28 cellular contexts compared by ENCODE assay signal in the genomic region with DNA sequence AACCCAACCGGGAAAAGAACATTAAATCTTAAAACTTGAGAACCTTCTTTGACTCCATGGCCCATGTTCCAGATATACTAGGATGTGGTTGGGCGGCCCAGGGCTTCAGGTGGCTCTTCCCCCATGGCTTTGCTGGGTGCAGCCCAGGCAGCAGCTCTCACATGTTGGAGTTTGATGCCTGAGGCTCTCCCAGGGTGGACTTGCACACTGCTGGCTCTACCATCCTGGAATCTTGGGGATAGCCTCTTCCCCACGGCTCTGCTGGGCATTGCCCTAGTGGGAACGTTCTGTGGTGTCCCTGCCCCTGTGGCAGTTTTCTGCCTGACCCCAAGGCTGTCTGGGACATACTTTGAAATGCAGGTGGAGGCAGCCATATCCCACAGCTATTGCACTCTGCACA.
"Had no signal": no experiment of that assay in that cellular context is flagged by ENCODE, and none has a peak within 500 bp of the region (broad histone marks: within the 10 kb centered on the region; RNA-seq: fewer than 3 reads in every experiment).

No MANE protein-coding gene starts in this region.

- H3K4me3 Mint-ChIP-seq: naive thymus-derived CD8-positive, alpha-beta T cell; natural killer cell treated with Interleukin-12 subunit alpha and Interleukin-12 subunit beta and Interleukin-15 and Interleukin-18, amount 100 ng/mL, for 72 hours; nephron progenitor cell; neural crest cell; stimulated activated memory B cell treated with anti-CD40 and anti-IgM and Interleukin-4, amounts not matched to agents 10 μg/mL and 1 μg/mL and 100 μg/mL, for 72 hours; stimulated activated naive CD8-positive, alpha-beta T cell treated with anti-CD3 and anti-CD28 coated beads, Interleukin-15, amount 100 ng/mL, for 72 hours; type B pancreatic cell had no signal

- H3K4me1 Mint-ChIP-seq: stimulated activated naive CD8-positive, alpha-beta T cell treated with anti-CD3 and anti-CD28 coated beads, Interleukin-15, amount 100 ng/mL, for 72 hours had no signal

- H3K9me3 Mint-ChIP-seq: naive thymus-derived CD8-positive, alpha-beta T cell; natural killer cell treated with Interleukin-12 subunit alpha and Interleukin-12 subunit beta and Interleukin-15 and Interleukin-18, amount 100 ng/mL, for 72 hours; nephron progenitor cell; neural crest cell; stimulated activated memory B cell treated with anti-CD40 and anti-IgM and Interleukin-4, amounts not matched to agents 10 μg/mL and 1 μg/mL and 100 μg/mL, for 72 hours; stimulated activated naive CD8-positive, alpha-beta T cell treated with anti-CD3 and anti-CD28 coated beads, Interleukin-15, amount 100 ng/mL, for 72 hours had no signal

- ATAC-seq: naive thymus-derived CD8-positive, alpha-beta T cell; pancreas; right cardiac atrium; right lobe of liver; stimulated activated memory B cell treated with anti-CD40 and anti-IgM and Interleukin-4, amounts not matched to agents 10 μg/mL and 1 μg/mL and 100 μg/mL, for 72 hours; stimulated activated naive CD8-positive, alpha-beta T cell treated with anti-CD3 and anti-CD28 coated beads, Interleukin-15, amount 100 ng/mL, for 72 hours; stimulated activated naive CD8-positive, alpha-beta T cell treated with anti-CD3 and anti-CD28 coated beads, Interleukin-15, Interleukin-2, amounts not matched to agents 100 U/mL and 50 U/mL, for 24 hours; upper lobe of right lung had no signal

- H3K36me3 Mint-ChIP-seq: natural killer cell treated with Interleukin-12 subunit alpha and Interleukin-12 subunit beta and Interleukin-15 and Interleukin-18, amount 100 ng/mL, for 72 hours; type B pancreatic cell had no signal

- H3K4me3 ChIP-seq: pancreas, prostate gland, right lobe of liver, sigmoid colon, suprapubic skin, testis, tibial artery, transverse colon, upper lobe of right lung, uterus had no signal

- DNase-seq: naive thymus-derived CD8-positive, alpha-beta T cell; nephron progenitor cell; occipital lobe; pancreas; retina; right cardiac atrium; right lobe of liver; sigmoid colon; small intestine; stimulated activated CD4-positive, alpha-beta T cell treated with anti-CD3 and anti-CD28 coated beads, Interleukin-1b, Interleukin-23, amount 100 ng/mL, for 48 hours; stimulated activated CD4-positive, alpha-beta T cell treated with anti-CD3 and anti-CD28 coated beads, Interleukin-4, amount 100 ng/mL, for 1 hour; stimulated activated CD4-positive, alpha-beta T cell treated with anti-CD3 and anti-CD28 coated beads, Interleukin-4, amount 100 ng/mL, for 4 hours; stimulated activated CD8-positive, alpha-beta memory T cell treated with anti-CD3 and anti-CD28 coated beads, Interleukin-4, amount 100 ng/mL, for 48 hours; stimulated activated naive CD4-positive, alpha-beta T cell; stimulated activated naive CD8-positive, alpha-beta T cell treated with anti-CD3 and anti-CD28 coated beads, Interleukin-15, amount 100 ng/mL, for 72 hours; stimulated activated naive CD8-positive, alpha-beta T cell treated with anti-CD3 and anti-CD28 coated beads, Interleukin-15, Interleukin-2, amounts not matched to agents 100 U/mL and 50 U/mL, for 24 hours; substantia nigra; testis; transverse colon; upper lobe of right lung; uterus had no signal

- H3K27me3 ChIP-seq: pancreas, right lobe of liver, sigmoid colon, suprapubic skin, testis, tibial artery, transverse colon, upper lobe of right lung, uterus had no signal

- H3K36me3 ChIP-seq: pancreas, prostate gland, right lobe of liver, sigmoid colon, suprapubic skin, transverse colon, upper lobe of right lung, uterus had no signal

- H3K27me3 Mint-ChIP-seq: naive thymus-derived CD8-positive, alpha-beta T cell; natural killer cell treated with Interleukin-12 subunit alpha and Interleukin-12 subunit beta and Interleukin-15 and Interleukin-18, amount 100 ng/mL, for 72 hours; stimulated activated memory B cell treated with anti-CD40 and anti-IgM and Interleukin-4, amounts not matched to agents 10 μg/mL and 1 μg/mL and 100 μg/mL, for 72 hours; stimulated activated naive CD8-positive, alpha-beta T cell treated with anti-CD3 and anti-CD28 coated beads, Interleukin-15, amount 100 ng/mL, for 72 hours; type B pancreatic cell had no signal

- H3K4me1 ChIP-seq: pancreas, prostate gland, right lobe of liver, sigmoid colon, testis, tibial artery, upper lobe of right lung, uterus had no signal

- H3K27ac ChIP-seq: pancreas, prostate gland, right lobe of liver, sigmoid colon, suprapubic skin, testis, tibial artery, transverse colon, upper lobe of right lung, uterus had no signal

- H3K27ac Mint-ChIP-seq: naive thymus-derived CD8-positive, alpha-beta T cell; natural killer cell treated with Interleukin-12 subunit alpha and Interleukin-12 subunit beta and Interleukin-15 and Interleukin-18, amount 100 ng/mL, for 72 hours; nephron progenitor cell; type B pancreatic cell had no signal

- H3K9me3 ChIP-seq: pancreas, prostate gland, right lobe of liver, sigmoid colon, suprapubic skin, testis, tibial artery, transverse colon, upper lobe of right lung, uterus had no signal
